In the genomic region with DNA sequence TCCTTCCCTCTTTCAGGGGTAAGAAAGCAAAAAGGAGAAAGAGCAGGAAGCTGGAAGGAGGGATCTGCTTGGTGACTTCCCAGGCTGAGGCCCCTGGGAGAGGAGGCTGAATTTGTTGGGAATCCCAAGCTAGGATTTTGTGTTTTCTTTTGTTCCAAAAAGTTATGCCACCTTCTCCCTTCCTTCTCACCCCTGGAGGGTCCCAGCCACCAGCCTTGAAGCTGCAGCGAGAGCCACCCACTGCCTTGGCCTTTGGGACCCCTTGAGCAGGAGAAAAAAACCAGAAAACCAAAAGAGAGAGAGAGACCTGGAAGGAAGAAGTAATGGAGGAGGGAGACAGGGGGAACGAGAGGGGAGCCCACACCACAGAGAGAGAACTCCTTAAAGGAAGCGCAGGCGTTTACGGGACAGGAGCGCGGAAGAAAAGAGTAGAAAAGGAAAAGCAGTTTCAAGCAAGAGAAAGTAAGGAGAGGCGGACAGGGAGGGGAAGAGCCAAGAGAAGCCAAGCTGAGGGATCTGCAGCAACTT, we compare ENCODE assay signal across 18 cellular contexts. TPM values are rescaled to one million over a fixed set of nuclear protein-coding genes. Genes with fewer than 3 reads are reported as not detected.
DNase-seq lines count a peak whose midpoint lies in the region; ATAC-seq, FAIRE-seq and TF ChIP-seq lines count a peak whose summit lies in the region.
"Had no signal": no experiment of that assay in that cellular context is flagged by ENCODE, and none has a peak within 500 bp of the region (broad histone marks: within the 10 kb centered on the region; RNA-seq: fewer than 3 reads in every experiment).

No MANE protein-coding gene starts in this region.

- FAIRE-seq in H1 (lab: Jason Lieb, UNC) (no peak), urothelium cell line (lab: Jason Lieb, UNC) (no peak)
- FAIRE-seq: colon, TTC549 had no signal

- TF ChIP-seq CTCF in HEK293 (tag by site-specific recombination; IDR thresholded peaks at IDR 0.05) = no peak
- no peak for TF ChIP-seq CTCF in H1 (IDR thresholded peaks at IDR 0.05; ENCODE audit: control extremely low read depth in 1 of 3, insufficient read depth in 1 of 3, low read depth in 1 of 3, low read length in 3 of 3)

- no peak overlapping the region for H2BK120ac ChIP-seq in H1 (replicated peaks; ENCODE audit: low read depth, low read length)

- H4K20me1 ChIP-seq in H1 (replicated peaks in 1 of 2; ENCODE audit: control insufficient read depth in 1 of 2, insufficient read depth in 2 of 2, low read length in 2 of 2) = peaks cover 4 to 7% of the 10 kb centered on the region in 2 experiments

- peaks cover 70% of the 10 kb centered on the region for H3K27me3 Mint-ChIP-seq in CD4-positive, CD25-positive, alpha-beta regulatory T cell
- peaks cover 55 to 80% of the 10 kb centered on the region in 2 donors for H3K27me3 Mint-ChIP-seq in natural killer cell treated with Interleukin-12 subunit alpha and Interleukin-12 subunit beta and Interleukin-15 and Interleukin-18, amount 100 ng/mL, for 72 hours

- no peak overlapping the region for H3K23ac ChIP-seq in H1 (ENCODE audit: insufficient read length)

- no peak overlapping the region for H2AFZ ChIP-seq in H1 (ENCODE audit: low read length)

- H3K14ac ChIP-seq in H1 (ENCODE audit: insufficient read length) = no peak overlapping the region

- 1% methylated on average over 8 of the region's 8 CpGs; no CpG with 5 or more reads in 1 of the 2 experiments for WGBS in H1 (ENCODE audit: extremely low coverage in 1 of 2, insufficient coverage in 1 of 2, insufficient read length in 1 of 2, insufficient replicate concordance in 2 of 2, low coverage in 1 of 2, low lambda C conversion rate in 2 of 2, missing lambda C conversion rate in 1 of 2), 2 experiments

- H3K27ac Mint-ChIP-seq in CD4-positive, CD25-positive, alpha-beta regulatory T cell = no peak overlapping the region
- H3K27ac Mint-ChIP-seq in natural killer cell treated with Interleukin-12 subunit alpha and Interleukin-12 subunit beta and Interleukin-15 and Interleukin-18, amount 100 ng/mL, for 72 hours = no peak overlapping the region

- no peak overlapping the region for H2BK20ac ChIP-seq in H1 (ENCODE audit: low read length)

- POLR2A ChIA-PET in HEK293 (lab: Yijun Ruan, JAX) (no interaction called here), H1 (lab: Charles Lee; ENCODE audit: partially characterized antibody) (interaction anchor here (0.9 to 2.6 kb wide), 4 partner anchors 9 to 33 kb away, joined by 3 to 13 read pairs (median 5); no protein-coding TSS in a partner anchor)

- no peak overlapping the region for H4K91ac ChIP-seq in H1 (replicated peaks; ENCODE audit: insufficient read length, low read length)

- no peaks in the 10 kb centered on the region for H3K9me3 ChIP-seq in CD4-positive, CD25-positive, alpha-beta regulatory T cell (ENCODE audit: control insufficient read depth in 2 of 2, low read length in 2 of 2)
- H3K9me3 ChIP-seq in HEK293 (ENCODE audit: control insufficient read depth, insufficient read depth, low read depth, low read length) = no peaks in the 10 kb centered on the region
- H3K9me3 ChIP-seq in H1 (ENCODE audit: insufficient read depth in 2 of 2, low read depth in 1 of 2, low read length in 1 of 2) = no peaks in the 10 kb centered on the region

- CTCF ChIA-PET in HEK293 (lab: Yijun Ruan, JAX) = interaction anchor here (1.4 to 1.6 kb wide), 2 partner anchors 35 to 44 kb away, joined by 5 read pairs; no protein-coding TSS in a partner anchor
- CTCF ChIA-PET in H1 (lab: Charles Lee; ENCODE audit: partially characterized antibody) = interaction anchor here (0.6 to 5.9 kb wide), 17 partner anchors 9 to 787 kb away, joined by 3 to 66 read pairs (median 4); a partner anchor contains a TSS

- H3K18ac ChIP-seq in H1 (ENCODE audit: extremely low read depth, low read length) = 0 out of 2 replicates have a peak overlapping the region, but pooled peaks have one; percentile 19

- peak overlapping the region; percentile 42 to 68 for H3K4me2 ChIP-seq in H1 (ENCODE audit: insufficient read depth in 1 of 2, low read depth in 2 of 2, low read length in 2 of 2)

- peaks cover 18% of the 10 kb centered on the region for H3K4me1 ChIP-seq in CD4-positive, CD25-positive, alpha-beta regulatory T cell (ENCODE audit: control insufficient read depth, insufficient read depth, low read length, poor library complexity, severe bottlenecking)
- H3K4me1 ChIP-seq in HEK293 (ENCODE audit: control insufficient read depth, insufficient read depth, low read length) (no peaks in the 10 kb centered on the region), H1 (replicated peaks in 1 of 4; ENCODE audit: control insufficient read depth in 3 of 4, insufficient read depth in 4 of 4, low read length in 3 of 4) (peaks cover 3 to 18% (median 7%) of the 10 kb centered on the region in 4 experiments)

- TF ChIP-seq POLR2A in H1 (IDR thresholded peaks at IDR 0.05; ENCODE audit: control extremely low read depth in 1 of 2, low read depth in 2 of 2, low read length in 2 of 2) = no peak

- H3K9ac ChIP-seq in H1 (replicated peaks in 1 of 4; ENCODE audit: extremely low read depth in 1 of 4, low read depth in 3 of 4, low read length in 3 of 4) = no peak overlapping the region

- no peaks in the 10 kb centered on the region for H3K36me3 Mint-ChIP-seq in CD4-positive, CD25-positive, alpha-beta regulatory T cell
- H3K36me3 Mint-ChIP-seq in natural killer cell treated with Interleukin-12 subunit alpha and Interleukin-12 subunit beta and Interleukin-15 and Interleukin-18, amount 100 ng/mL, for 72 hours = no peaks in the 10 kb centered on the region

- no peak overlapping the region for H3K4ac ChIP-seq in H1 (replicated peaks; ENCODE audit: insufficient read length, low read depth, low read length)

- peaks cover 8 to 34% (median 16%) of the 10 kb centered on the region in 4 donors for H3K4me1 Mint-ChIP-seq in CD4-positive, CD25-positive, alpha-beta regulatory T cell
- peaks cover 0 to 18% of the 10 kb centered on the region in 2 donors for H3K4me1 Mint-ChIP-seq in natural killer cell treated with Interleukin-12 subunit alpha and Interleukin-12 subunit beta and Interleukin-15 and Interleukin-18, amount 100 ng/mL, for 72 hours (ENCODE audit: low read depth in 2 of 2)

- no peak overlapping the region for H3K56ac ChIP-seq in H1 (replicated peaks; ENCODE audit: insufficient read length, low read depth, low read length)

- no peak overlapping the region for H2AK5ac ChIP-seq in H1 (ENCODE audit: low read depth, low read length)

- peaks cover 5% of the 10 kb centered on the region; the same call in 1 of the 2 replicates for H3K23me2 ChIP-seq in H1 (ENCODE audit: low read depth, low read length)

- peaks cover 40% of the 10 kb centered on the region for H3K27me3 ChIP-seq in CD4-positive, CD25-positive, alpha-beta regulatory T cell (ENCODE audit: control insufficient read depth, insufficient read depth, low read length)
- peaks cover 65 to 92% (median 85%) of the 10 kb centered on the region in 4 experiments for H3K27me3 ChIP-seq in H1 (replicated peaks in 1 of 4; ENCODE audit: control insufficient read depth in 3 of 4, extremely low read depth in 1 of 4, insufficient read depth in 3 of 4, low read length in 3 of 4)

- H2BK5ac ChIP-seq in H1 (ENCODE audit: low read depth, low read length) = no peak overlapping the region

- peak overlapping the region; percentile 4; the same call in 1 of the 2 replicates for H2BK12ac ChIP-seq in H1 (ENCODE audit: low read depth, low read length)

- H3K9me3 Mint-ChIP-seq in CD4-positive, CD25-positive, alpha-beta regulatory T cell = peaks cover 0 to 7% (median 0%) of the 10 kb centered on the region in 7 donors
- no peaks in the 10 kb centered on the region for H3K9me3 Mint-ChIP-seq in natural killer cell treated with Interleukin-12 subunit alpha and Interleukin-12 subunit beta and Interleukin-15 and Interleukin-18, amount 100 ng/mL, for 72 hours

- H3K79me2 ChIP-seq in H1 (ENCODE audit: control insufficient read depth in 1 of 2, insufficient read depth in 2 of 2, low read length in 2 of 2) = no peaks in the 10 kb centered on the region

- ATAC-seq in CD4-positive, CD25-positive, alpha-beta regulatory T cell (ENCODE audit: low read depth in 2 of 2) = no peak
- ATAC-seq in natural killer cell treated with Interleukin-12 subunit alpha and Interleukin-12 subunit beta and Interleukin-15 and Interleukin-18, amount 100 ng/mL, for 72 hours = no peak
- ATAC-seq in GM21447 (IDR thresholded peaks at IDR 0.05; ENCODE audit: unreplicated experiment) (no peak), SK-N-SH treated with all-trans-retinoic acid at 6 μM for 48 hours (no peak)

- H4K5ac ChIP-seq in H1 (ENCODE audit: insufficient read length, low read depth, low read length) = no peak overlapping the region

- no peak overlapping the region for H4K8ac ChIP-seq in H1 (ENCODE audit: extremely low read depth, insufficient read depth, low read length)

- no peaks in the 10 kb centered on the region for H3K36me3 ChIP-seq in CD4-positive, CD25-positive, alpha-beta regulatory T cell (ENCODE audit: control insufficient read depth, insufficient read depth, low read length)
- H3K36me3 ChIP-seq in HEK293 (ENCODE audit: control insufficient read depth in 2 of 2, insufficient read depth in 1 of 2, low read length in 2 of 2) (no peaks in the 10 kb centered on the region), H1 (ENCODE audit: control insufficient read depth in 2 of 4, insufficient read depth in 4 of 4, low read length in 3 of 4) (no peaks in the 10 kb centered on the region; a peak in 1 of 8 replicates)

- no peaks in the 10 kb centered on the region for H3K79me1 ChIP-seq in H1 (ENCODE audit: low read depth, low read length)

- peak overlapping the region in 3 of 4 donors; percentile 60 to 66 (median 65) for H3K4me3 Mint-ChIP-seq in CD4-positive, CD25-positive, alpha-beta regulatory T cell
- peak overlapping the region; percentile 5 for H3K4me3 Mint-ChIP-seq in natural killer cell treated with Interleukin-12 subunit alpha and Interleukin-12 subunit beta and Interleukin-15 and Interleukin-18, amount 100 ng/mL, for 72 hours

- H3K4me3 ChIP-seq in CD4-positive, CD25-positive, alpha-beta regulatory T cell (ENCODE audit: low read depth, low read length) = no peak overlapping the region
- no peak overlapping the region for H3K4me3 ChIP-seq in HEK293 (ENCODE audit: low read depth, low read length)
- H3K4me3 ChIP-seq in H1 (ENCODE audit: extremely low read depth in 1 of 4, insufficient read depth in 2 of 4, low read depth in 3 of 4, low read length in 4 of 4) = peak overlapping the region in 3 of 4 experiments; percentile 24 to 50 (median 27); a peak in 6 of 8 replicates

- H3K27ac ChIP-seq in CD4-positive, CD25-positive, alpha-beta regulatory T cell (ENCODE audit: insufficient read depth, low read length, poor library complexity, severe bottlenecking) = no peak overlapping the region
- H3K27ac ChIP-seq in HEK293 (ENCODE audit: extremely low read depth, low read depth, low read length) = no peak overlapping the region
- H3K27ac ChIP-seq in H1 (ENCODE audit: low read depth, low read length) = no peak overlapping the region

- no peak for TF ChIP-seq EP300 in H1 (IDR thresholded peaks at IDR 0.05; ENCODE audit: borderline replicate concordance in 1 of 2, low read depth in 2 of 2, low read length in 2 of 2)

- no peak overlapping the region for H2BK15ac ChIP-seq in H1 (ENCODE audit: low read length)

- TF ChIP-seq RAD21 in H1 (IDR thresholded peaks at IDR 0.05 in 1 of 2, conservative IDR thresholded peaks at IDR 0.05 in 1 of 2; ENCODE audit: low read depth in 2 of 2, low read length in 2 of 2) = no peak

- DNase-seq in CD4-positive, CD25-positive, alpha-beta regulatory T cell = no peak
- DNase-seq in H1 (ENCODE audit: low read depth in 1 of 2, low spot score in 2 of 2) (no peak), NCI-H187 (lab: John Stamatoyannopoulos, UW) (no peak), urothelium cell line (ENCODE audit: low spot score) (no peak)
- DNase-seq in natural killer cell treated with Interleukin-12 subunit alpha and Interleukin-12 subunit beta and Interleukin-15 and Interleukin-18, amount 100 ng/mL, for 72 hours (ENCODE audit: low spot score) = no peak
- DNase-seq: activated naive CD4-positive, alpha-beta T cell treated with anti-CD3 and anti-CD28 coated beads, Interleukin-2, amount 50 U/mL, for 16 hours; GOT3; NCI-H2029 treated with DMSO at 0.1 percent for 48 hours; NCI-H82 had no signal

RNA-seq across cellular contexts. Expression of a gene that starts 7.1 kb away (rescaled TPM):
- total RNA-seq in CD4-positive, CD25-positive, alpha-beta regulatory T cell = not detected
- not detected for polyA plus RNA-seq in CD4-positive, CD25-positive, alpha-beta regulatory T cell
- total RNA-seq in H1 (2021; fragmentation: NEBNext Ultra II Directional; extraction: Animal tissue kit (Norgen Biotek cat#: 25700)) = not detected in 2 replicates
- polyA plus RNA-seq in H1 (2011; rRNA removed) = 0.09 TPM in 1 of 2 replicates, not detected in the other
- not detected for polyA plus RNA-seq in H1 (2011; cell fraction: cytosol; rRNA removed)
- polyA plus RNA-seq in H1 (2011; cell fraction: nucleus; rRNA removed) = not detected
- not detected in 4 replicates for polyA plus RNA-seq in H1 (2012, experiment 1 of 2)
- not detected for polyA plus RNA-seq in H1 (2012, experiment 2 of 2)
- polyA plus RNA-seq in H1 (2013, experiment 1 of 2) = 0.02 TPM
- polyA plus RNA-seq in H1 (2013, experiment 2 of 2) = not detected
- not detected in 2 replicates for polyA minus RNA-seq in H1 (2011; rRNA and poly(A)+ RNA removed)
- not detected for polyA minus RNA-seq in H1 (2011; cell fraction: cytosol; rRNA and poly(A)+ RNA removed)
- polyA minus RNA-seq in H1 (2011; cell fraction: nucleus; rRNA and poly(A)+ RNA removed) = not detected
- not detected for total RNA-seq in natural killer cell treated with Interleukin-12 subunit alpha and Interleukin-12 subunit beta and Interleukin-15 and Interleukin-18, amount 100 ng/mL, for 72 hours
- total RNA-seq: activated CD8-positive, alpha-beta memory T cell treated with anti-CD3 and anti-CD28 coated beads for 36 hours; G401; mucosa of gallbladder; subcutaneous adipose tissue had no signal

Comparison
In these comparisons a context has a peak if more than half of its experiments do, and no peak if none do; other contexts are left out.
1. H3K4me3 ChIP-seq: peak in H1 (3 of 4); none in CD4-positive, CD25-positive, alpha-beta regulatory T cell (single experiment) and HEK293 (single experiment).